11 cellular contexts compared by ENCODE assay signal in the genomic region with DNA sequence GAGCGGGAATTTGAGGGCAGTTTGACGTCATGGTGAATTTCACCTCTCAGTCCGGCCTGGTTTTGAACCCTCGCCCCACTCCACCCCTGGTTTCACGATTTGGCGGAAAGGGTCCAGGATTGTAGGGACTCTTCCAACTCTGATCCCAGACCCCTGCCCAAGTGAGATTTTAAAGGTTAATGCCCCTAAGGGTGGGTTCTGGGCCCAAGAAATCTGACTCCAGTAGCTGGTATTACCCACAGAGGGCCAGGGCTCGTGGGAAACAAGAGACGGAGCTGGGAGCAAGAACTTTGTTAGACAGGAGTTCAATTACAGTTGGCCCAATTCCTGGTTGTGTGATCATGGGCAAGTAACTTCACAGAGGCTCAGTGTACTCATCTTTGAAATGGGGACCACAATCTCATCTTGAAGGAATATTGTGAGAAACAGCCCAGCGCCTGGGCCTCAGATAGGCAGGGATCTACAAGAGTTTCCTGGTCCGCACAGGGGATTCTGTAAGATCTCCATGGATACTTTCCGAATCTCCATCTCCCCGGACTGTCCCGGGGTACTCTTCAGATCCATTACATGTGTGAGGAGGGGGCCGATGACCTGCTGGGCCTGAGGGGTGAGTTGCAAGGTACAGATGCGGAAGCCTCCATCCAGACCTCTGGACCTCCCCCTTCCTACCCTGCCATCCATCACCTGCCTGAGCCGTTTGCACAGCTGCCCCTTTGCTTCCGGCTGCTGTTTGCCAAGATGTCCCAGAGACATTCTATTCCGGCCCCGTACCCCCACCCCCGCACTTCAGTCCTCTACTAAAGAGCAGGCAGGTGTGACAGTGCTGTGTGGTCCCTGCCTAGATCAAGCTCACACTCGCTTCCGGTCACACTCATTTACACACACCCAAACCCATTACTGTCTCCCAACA. TPM values are rescaled to one million over a fixed set of nuclear protein-coding genes. Genes with fewer than 3 reads are reported as not detected.
DNase-seq lines count a peak whose midpoint lies in the region; ATAC-seq and TF ChIP-seq lines count a peak whose summit lies in the region.
"Had no signal": no experiment of that assay in that cellular context is flagged by ENCODE, and none has a peak within 500 bp of the region (broad histone marks: within the 10 kb centered on the region; RNA-seq: fewer than 3 reads in every experiment).

No MANE protein-coding gene starts in this region.

- TF ChIP-seq CTCF in Calu3 (IDR thresholded peaks at IDR 0.05; ENCODE audit: unreplicated experiment), result no peak

- H3K36me3 ChIP-seq in aorta (ENCODE audit: control insufficient read depth in 1 of 2, insufficient read depth in 2 of 2, low read length in 1 of 2), result no peaks in the 10 kb centered on the region

- no peaks in the 10 kb centered on the region for H3K9me3 Mint-ChIP-seq in Calu3 (ENCODE audit: low read depth, unreplicated experiment)
- no peaks in the 10 kb centered on the region for H3K9me3 Mint-ChIP-seq in activated CD8-positive, alpha-beta T cell treated with anti-CD3 and anti-CD28 coated beads, Interleukin-2, amount 10 ng/mL, durations not matched to agents 7 days and 5 days (ENCODE audit: insufficient read depth)
- H3K9me3 Mint-ChIP-seq in naive B cell, result peaks cover 0 to 4% (median 0%) of the 10 kb centered on the region in 7 donors

- DNase-seq in Calu3 (no peak), naive B cell (no peak), activated gamma-delta T cell (lab: John Stamatoyannopoulos, UW) (no peak), posterior vena cava (ENCODE audit: low spot score) (no peak), aorta (no peak), amygdala (lab: John Stamatoyannopoulos, UW) (no peak)
- DNase-seq in activated CD8-positive, alpha-beta T cell treated with anti-CD3 and anti-CD28 coated beads, Interleukin-2, amount 10 ng/mL, durations not matched to agents 7 days and 5 days, result no peak
- DNase-seq: NCI-H2171 had no signal

- ATAC-seq in HG03175 (IDR thresholded peaks at IDR 0.05; ENCODE audit: unreplicated experiment) (peak; percentile 5), naive B cell (ENCODE audit: low read depth in 2 of 2) (no peak), aorta (ENCODE audit: low FRiP score) (no peak)
- no peak for ATAC-seq in activated CD8-positive, alpha-beta T cell treated with anti-CD3 and anti-CD28 coated beads, Interleukin-2, amount 10 ng/mL, durations not matched to agents 7 days and 5 days

- no TSS peak for BruUV-seq in Calu3 (replicated peaks; lab: Mats Ljungman, UMichigan)

- 21 to 25% methylated on average over 22 of the region's 22 CpGs for WGBS in aorta, 2 donors

- H3K4me1 ChIP-seq in aorta (ENCODE audit: control insufficient read depth in 1 of 2, insufficient read depth in 2 of 2, low read length in 2 of 2), result no peaks in the 10 kb centered on the region

- CTCF ChIA-PET in Calu3 (lab: Charles Lee), result interaction anchor here (3.1 kb wide), 1 partner anchor 103 kb away, joined by 23 read pairs; a partner anchor contains a TSS
- CTCF ChIA-PET in activated CD8-positive, alpha-beta T cell treated with anti-CD3 and anti-CD28 coated beads, Interleukin-2, amount 10 ng/mL, durations not matched to agents 7 days and 5 days (lab: Charles Lee), result interaction anchor here (1.5 to 5.4 kb wide), 5 partner anchors 30 to 235 kb away, joined by 3 to 74 read pairs (median 65); a partner anchor contains a TSS

- H3K4me3 Mint-ChIP-seq in Calu3 (ENCODE audit: low read depth, unreplicated experiment) (peak overlapping the region; percentile 63), naive B cell (peak overlapping the region; percentile 63 to 87 (median 83))
- peak overlapping the region; percentile 65 for H3K4me3 Mint-ChIP-seq in activated CD8-positive, alpha-beta T cell treated with anti-CD3 and anti-CD28 coated beads, Interleukin-2, amount 10 ng/mL, durations not matched to agents 7 days and 5 days

- H3K36me3 Mint-ChIP-seq in Calu3 (ENCODE audit: insufficient read depth, unreplicated experiment) (no peaks in the 10 kb centered on the region), naive B cell (peaks cover 0 to 7% of the 10 kb centered on the region in 2 donors)
- H3K36me3 Mint-ChIP-seq in activated CD8-positive, alpha-beta T cell treated with anti-CD3 and anti-CD28 coated beads, Interleukin-2, amount 10 ng/mL, durations not matched to agents 7 days and 5 days (ENCODE audit: low read depth), result no peaks in the 10 kb centered on the region

- H3K27me3 Mint-ChIP-seq in Calu3 (ENCODE audit: unreplicated experiment) (peaks cover 95% of the 10 kb centered on the region), naive B cell (peaks cover 76 to 91% (median 84%) of the 10 kb centered on the region in 3 donors)
- peaks cover 76% of the 10 kb centered on the region for H3K27me3 Mint-ChIP-seq in activated CD8-positive, alpha-beta T cell treated with anti-CD3 and anti-CD28 coated beads, Interleukin-2, amount 10 ng/mL, durations not matched to agents 7 days and 5 days (ENCODE audit: low read depth)

- H3K4me1 Mint-ChIP-seq in Calu3 (ENCODE audit: low read depth, unreplicated experiment) (peaks cover 10% of the 10 kb centered on the region), naive B cell (peaks cover 22 to 40% (median 37%) of the 10 kb centered on the region in 3 donors)
- peaks cover 31% of the 10 kb centered on the region for H3K4me1 Mint-ChIP-seq in activated CD8-positive, alpha-beta T cell treated with anti-CD3 and anti-CD28 coated beads, Interleukin-2, amount 10 ng/mL, durations not matched to agents 7 days and 5 days (ENCODE audit: low read depth)

- H3K27me3 ChIP-seq in aorta (ENCODE audit: control insufficient read depth in 1 of 2, insufficient read depth in 2 of 2, low read length in 1 of 2), result peaks cover 0 to 1% of the 10 kb centered on the region in 2 donors

- H3K9me3 ChIP-seq in aorta (ENCODE audit: control insufficient read depth, low read length), result no peaks in the 10 kb centered on the region

- no peak overlapping the region for H3K27ac ChIP-seq in aorta (ENCODE audit: low read depth in 1 of 2, low read length in 2 of 2)

- intact Hi-C loops in Calu3 (cut with micrococcal nuclease; ENCODE audit: unreplicated experiment), result loop anchor here (5.0 kb wide), 2 partner anchors 34 to 239 kb away; no protein-coding TSS in a partner anchor
- intact Hi-C loops in posterior vena cava (cut with DNase I), result no loop called here
- intact Hi-C loops in aorta (cut with DNase I), result loop anchor here in 1 of 2 donors (10.0 kb wide), 1 partner anchor 232 kb away; no protein-coding TSS in a partner anchor

- POLR2A ChIA-PET in activated CD8-positive, alpha-beta T cell treated with anti-CD3 and anti-CD28 coated beads, Interleukin-2, amount 10 ng/mL, durations not matched to agents 7 days and 5 days (lab: Charles Lee), result no interaction called here

- no peak overlapping the region for H3K4me3 ChIP-seq in aorta (ENCODE audit: low read length in 2 of 2)

- H3K27ac Mint-ChIP-seq in Calu3 (ENCODE audit: unreplicated experiment) (no peak overlapping the region), naive B cell (peak overlapping the region; percentile 2 to 96 (median 42))
- H3K27ac Mint-ChIP-seq in activated CD8-positive, alpha-beta T cell treated with anti-CD3 and anti-CD28 coated beads, Interleukin-2, amount 10 ng/mL, durations not matched to agents 7 days and 5 days, result peak overlapping the region; percentile 39

RNA-seq across cellular contexts. Expression of a gene that starts 0.7 kb away (rescaled TPM):
- total RNA-seq in Calu3 (2022), result 1.2 TPM in 1 of 2 replicates, not detected in the other
- total RNA-seq in activated CD8-positive, alpha-beta T cell treated with anti-CD3 and anti-CD28 coated beads, Interleukin-2, amount 10 ng/mL, durations not matched to agents 7 days and 5 days, result not detected
- not detected for polyA plus RNA-seq in naive B cell (ENCODE audit: low read depth in 6 of 6)
- not detected for total RNA-seq in posterior vena cava
- total RNA-seq in aorta, result under 1 TPM in 1 of 2 donors, not detected in 1; 0.97 TPM
- 1 to 10 TPM in 1 of 2 donors, under 1 TPM in 1; 0.88 to 1.6 TPM for polyA plus RNA-seq in aorta
- total RNA-seq: bronchial epithelial cell, pulmonary artery endothelial cell had no signal
